8 cellular contexts compared by ENCODE assay signal in genomic region chr2:26033769-26034596, GRCh38. TPM values are rescaled to one million over a fixed set of nuclear protein-coding genes. Genes with fewer than 3 reads are reported as not detected.
DNase-seq lines count a peak whose midpoint lies in the region; ATAC-seq and TF ChIP-seq lines count a peak whose summit lies in the region.

RAB10 (plus strand) TSS chr2:26034084; CDS start chr2:26034609, 525 bp downstream.

- peaks cover 8% of the 10 kb centered on the region for H3K4me1 ChIP-seq in effector memory CD4-positive, alpha-beta T cell (ENCODE audit: control insufficient read depth, insufficient read depth, low read length, poor library complexity, severe bottlenecking)

- peak within 1 kb of the TSS; percentile 89 for H3K4me3 Mint-ChIP-seq in memory B cell

- POLR2A ChIA-PET in activated CD8-positive, alpha-beta memory T cell treated with anti-CD3 and anti-CD28 coated beads for 36 hours (lab: Charles Lee) = interaction anchor here (0.6 to 3.1 kb wide), 7 partner anchors 9 to 760 kb away, joined by 3 to 14 read pairs (median 4); no protein-coding TSS in a partner anchor

- H3K9me3 ChIP-seq in effector memory CD4-positive, alpha-beta T cell (ENCODE audit: control insufficient read depth, low read length) = no peaks in the 10 kb centered on the region

- peak within 1 kb of the TSS; percentile 87 for H3K27ac ChIP-seq in effector memory CD4-positive, alpha-beta T cell (ENCODE audit: insufficient read depth, low read length, poor library complexity, severe bottlenecking)

- H3K27me3 Mint-ChIP-seq in memory B cell = no peaks in the 10 kb centered on the region

- H3K4me3 ChIP-seq in effector memory CD4-positive, alpha-beta T cell (ENCODE audit: insufficient read depth, low read depth, low read length, poor library complexity, severe bottlenecking) = peak within 1 kb of the TSS; percentile 96

- CTCF ChIA-PET in activated CD8-positive, alpha-beta memory T cell treated with anti-CD3 and anti-CD28 coated beads for 36 hours (lab: Charles Lee) = interaction anchor here (1.1 to 1.9 kb wide), 5 partner anchors 10 to 54 kb away, joined by 4 to 6 read pairs (median 5); no protein-coding TSS in a partner anchor

- peaks cover 6% of the 10 kb centered on the region for H3K36me3 Mint-ChIP-seq in memory B cell

- DNase-seq in CMK (ENCODE audit: low read depth) (peak; percentile 99), GM20000 (ENCODE audit: low spot score) (peak; percentile 97), HT-29 (ENCODE audit: low spot score) (peak; percentile 99), NOMO-1 (lab: John Stamatoyannopoulos, UW; ENCODE audit: unreplicated experiment in 2 of 2) (peak; percentile 98), memory B cell (ENCODE audit: low spot score in 2 of 2) (peak; percentile 98 to 99)
- peak; percentile 98 to 99 (median 99) for DNase-seq in effector memory CD4-positive, alpha-beta T cell
- peak; percentile 96 for DNase-seq in stimulated activated CD8-positive, alpha-beta memory T cell treated with anti-CD3 and anti-CD28 coated beads, Interleukin-12 subunit alpha, Interleukin-12 subunit beta, amount 100 ng/mL, for 24 hours (ENCODE audit: extremely low read depth)

- ATAC-seq in memory B cell (ENCODE audit: low read depth) = peak; percentile 89

- no peaks in the 10 kb centered on the region for H3K27me3 ChIP-seq in effector memory CD4-positive, alpha-beta T cell (replicated peaks; ENCODE audit: control insufficient read depth, insufficient read depth, low read length, poor library complexity, severe bottlenecking)

- peak within 1 kb of the TSS; percentile 79 for H3K27ac Mint-ChIP-seq in memory B cell

- no peak for TF ChIP-seq CTCF in GM20000 (IDR thresholded peaks at IDR 0.05; ENCODE audit: extremely low read depth, missing control alignments)

- no peaks in the 10 kb centered on the region for H3K36me3 ChIP-seq in effector memory CD4-positive, alpha-beta T cell (ENCODE audit: control insufficient read depth, insufficient read depth, low read length)

- no peaks in the 10 kb centered on the region for H3K9me3 Mint-ChIP-seq in memory B cell

- peaks cover 25% of the 10 kb centered on the region for H3K4me1 Mint-ChIP-seq in memory B cell

RNA-seq across cellular contexts. Expression of gene RAB10, which starts in this region (rescaled TPM):
- total RNA-seq in HT-29 (2014; rRNA removed; shearing (Covaris generic)) = 118 and 135 TPM in 2 replicates
- total RNA-seq in activated CD8-positive, alpha-beta memory T cell treated with anti-CD3 and anti-CD28 coated beads for 36 hours = 100 to 1,000 TPM; 150 to 152 TPM

Comparison
In these comparisons a context has a peak if more than half of its experiments do, and no peak if none do; other contexts are left out.
1. Peak in every context shown above with its lines: DNase-seq, ATAC-seq, H3K4me3 ChIP-seq and H3K27ac ChIP-seq.